Comparison of ENCODE assay signal across 8 cellular contexts in the genomic region with DNA sequence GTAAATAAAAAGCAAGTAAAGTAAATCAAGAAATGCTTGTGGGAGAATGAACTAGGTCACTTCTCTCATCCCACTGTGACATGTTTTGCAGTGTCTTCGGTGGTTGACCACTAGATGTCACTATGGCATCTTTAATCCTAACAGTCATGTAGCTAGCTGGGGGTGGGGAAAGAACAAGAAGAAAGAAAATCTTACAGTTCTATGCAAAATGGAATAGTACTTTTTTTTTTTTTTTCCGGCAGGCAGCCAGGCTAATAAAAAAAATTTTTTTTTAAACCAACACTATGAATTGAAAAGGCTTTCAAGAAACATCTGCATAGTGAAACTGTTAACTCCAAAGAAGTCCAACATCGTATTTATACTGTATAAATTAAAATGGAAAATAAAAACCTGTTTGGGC. TPM values are rescaled to one million over a fixed set of nuclear protein-coding genes. Genes with fewer than 3 reads are reported as not detected.
DNase-seq lines count a peak whose midpoint lies in the region; ATAC-seq, FAIRE-seq and TF ChIP-seq lines count a peak whose summit lies in the region.

No MANE protein-coding gene starts in this region.

- no peak overlapping the region for H3K4me3 Mint-ChIP-seq in activated T-cell treated with anti-CD3 and anti-CD28 coated beads, Interleukin-2, amount 50 U/mL, for 4 hours
- no peak overlapping the region for H3K4me3 Mint-ChIP-seq in activated T-cell treated with anti-CD3 and anti-CD28 coated beads, Interleukin-2, amount 50 U/mL, for 24 hours
- H3K4me3 Mint-ChIP-seq in MCF 10A (ENCODE audit: unreplicated experiment), result no peak overlapping the region

- H2AFZ ChIP-seq in OCI-LY7 (ENCODE audit: low read length), result no peak overlapping the region

- no peaks in the 10 kb centered on the region for H3K79me2 ChIP-seq in OCI-LY7 (ENCODE audit: insufficient read depth, low read depth, low read length)

- H3K4me3 ChIP-seq in OCI-LY7 (ENCODE audit: low read depth, low read length, poor library complexity, severe bottlenecking) (no peak overlapping the region), iPS DF 6.9 (ENCODE audit: low read length) (no peak overlapping the region), small intestine (ENCODE audit: low read depth in 1 of 2, low read length in 2 of 2) (no peak overlapping the region)

- no peak overlapping the region for H3K27ac Mint-ChIP-seq in activated T-cell treated with anti-CD3 and anti-CD28 coated beads, Interleukin-2, amount 50 U/mL, for 24 hours
- H3K27ac Mint-ChIP-seq in MCF 10A (ENCODE audit: low read depth, unreplicated experiment), result no peak overlapping the region

- peaks cover 1% of the 10 kb centered on the region for H3K27me3 Mint-ChIP-seq in activated T-cell treated with anti-CD3 and anti-CD28 coated beads, Interleukin-2, amount 50 U/mL, for 4 hours (ENCODE audit: low read depth)
- H3K27me3 Mint-ChIP-seq in activated T-cell treated with anti-CD3 and anti-CD28 coated beads, Interleukin-2, amount 50 U/mL, for 24 hours, result no peaks in the 10 kb centered on the region
- no peaks in the 10 kb centered on the region for H3K27me3 Mint-ChIP-seq in MCF 10A (ENCODE audit: insufficient read depth, unreplicated experiment)

- H3K27me3 ChIP-seq in iPS DF 6.9 (ENCODE audit: control insufficient read depth, insufficient read depth, low read length) (no peaks in the 10 kb centered on the region), small intestine (ENCODE audit: control insufficient read depth in 2 of 2, insufficient read depth in 2 of 2, low read length in 2 of 2) (no peaks in the 10 kb centered on the region)

- no TSS peak for BruUV-seq in OCI-LY7 (replicated peaks; lab: Mats Ljungman, UMichigan)
- no TSS peak for BruUV-seq in MCF 10A (replicated peaks; lab: Mats Ljungman, UMichigan)

- H3K9me3 ChIP-seq in OCI-LY7 (ENCODE audit: low read length), result no peaks in the 10 kb centered on the region
- no peaks in the 10 kb centered on the region for H3K9me3 ChIP-seq in iPS DF 6.9 (ENCODE audit: control insufficient read depth, insufficient read depth, low read length)
- H3K9me3 ChIP-seq in small intestine (ENCODE audit: control insufficient read depth, low read depth), result no peaks in the 10 kb centered on the region

- no peaks in the 10 kb centered on the region for H3K36me3 Mint-ChIP-seq in activated T-cell treated with anti-CD3 and anti-CD28 coated beads, Interleukin-2, amount 50 U/mL, for 4 hours (ENCODE audit: insufficient read depth)
- H3K36me3 Mint-ChIP-seq in activated T-cell treated with anti-CD3 and anti-CD28 coated beads, Interleukin-2, amount 50 U/mL, for 24 hours (ENCODE audit: low read depth), result no peaks in the 10 kb centered on the region
- no peaks in the 10 kb centered on the region for H3K36me3 Mint-ChIP-seq in MCF 10A (ENCODE audit: insufficient read depth, unreplicated experiment)

- no peak for DNase-seq in activated T-cell treated with anti-CD3 and anti-CD28 coated beads, Interleukin-2, amount 50 U/mL, for 4 hours
- no peak for DNase-seq in activated T-cell treated with anti-CD3 and anti-CD28 coated beads, Interleukin-2, amount 50 U/mL, for 24 hours
- DNase-seq in HT1080 (ENCODE audit: low read depth), result peak; percentile 64
- DNase-seq in OCI-LY7 (ENCODE audit: low spot score), result peak; percentile 76
- peak; percentile 81 for DNase-seq in MCF 10A (ENCODE audit: unreplicated experiment)
- peak; percentile 41 for DNase-seq in iPS DF 6.9 (ENCODE audit: low read depth, low spot score)
- peak; percentile 75 for DNase-seq in small intestine

- H3K9me3 Mint-ChIP-seq in activated T-cell treated with anti-CD3 and anti-CD28 coated beads, Interleukin-2, amount 50 U/mL, for 4 hours, result no peaks in the 10 kb centered on the region
- no peaks in the 10 kb centered on the region for H3K9me3 Mint-ChIP-seq in activated T-cell treated with anti-CD3 and anti-CD28 coated beads, Interleukin-2, amount 50 U/mL, for 24 hours
- H3K9me3 Mint-ChIP-seq in MCF 10A (ENCODE audit: unreplicated experiment), result no peaks in the 10 kb centered on the region

- no peaks in the 10 kb centered on the region for H3K9me2 ChIP-seq in OCI-LY7 (ENCODE audit: insufficient read depth, low read length)

- peak; percentile 73 to 80 for ATAC-seq in activated T-cell treated with anti-CD3 and anti-CD28 coated beads, Interleukin-2, amount 50 U/mL, for 4 hours
- peak; percentile 84 for ATAC-seq in GM21526 (IDR thresholded peaks at IDR 0.05; ENCODE audit: low FRiP score, unreplicated experiment)

- peak; percentile 62 for FAIRE-seq in small intestine (lab: Jason Lieb, UNC)

- no peaks in the 10 kb centered on the region for H4K20me1 ChIP-seq in OCI-LY7 (ENCODE audit: insufficient read depth, low read length)

- POLR2A ChIA-PET in OCI-LY7 (lab: Charles Lee), result interaction anchor here (0.6 to 0.7 kb wide), 3 partner anchors 13 to 238 kb away, joined by 3 to 6 read pairs (median 4); no protein-coding TSS in a partner anchor
- POLR2A ChIA-PET in MCF 10A (lab: Yijun Ruan, JAX), result interaction anchor here (1.8 kb wide), 1 partner anchor 148 kb away, joined by 8 read pairs; no protein-coding TSS in a partner anchor

- H3K4me2 ChIP-seq in OCI-LY7 (ENCODE audit: low read length), result no peak overlapping the region

- CTCF ChIA-PET in OCI-LY7 (lab: Charles Lee; ENCODE audit: unreplicated experiment), result no interaction called here
- CTCF ChIA-PET in MCF 10A (lab: Yijun Ruan, JAX), result interaction anchor here (0.6 to 1.3 kb wide), 12 partner anchors 11 to 466 kb away, joined by 3 to 5 read pairs (median 3); no protein-coding TSS in a partner anchor

- WGBS in iPS DF 6.9 (ENCODE audit: insufficient coverage, insufficient read length), result no CpG with 5 or more reads among the region's 3 CpGs
- WGBS in small intestine, 3 donors, result 18 to 23% (median 22%) methylated on average over 3 of the region's 3 CpGs

- H3K36me3 ChIP-seq in OCI-LY7 (ENCODE audit: insufficient read depth, low read length) (no peaks in the 10 kb centered on the region), iPS DF 6.9 (ENCODE audit: control insufficient read depth, insufficient read depth, low read length) (no peaks in the 10 kb centered on the region), small intestine (ENCODE audit: control insufficient read depth in 2 of 2, insufficient read depth in 2 of 2, low read length in 2 of 2) (no peaks in the 10 kb centered on the region)

- no peak overlapping the region for H3K27ac ChIP-seq in OCI-LY7 (ENCODE audit: low read depth, low read length, poor library complexity, severe bottlenecking)
- no peak overlapping the region for H3K27ac ChIP-seq in iPS DF 6.9 (ENCODE audit: low read length)
- no peak overlapping the region for H3K27ac ChIP-seq in small intestine (ENCODE audit: low read depth in 1 of 2, low read length in 1 of 2)

- TF ChIP-seq CTCF in OCI-LY7 (conservative IDR thresholded peaks at IDR 0.05; ENCODE audit: low read length) (peak; percentile 97), MCF 10A (IDR thresholded peaks at IDR 0.05; ENCODE audit: unreplicated experiment) (peak; percentile 72)

- peaks cover 3% of the 10 kb centered on the region for H3K4me1 Mint-ChIP-seq in activated T-cell treated with anti-CD3 and anti-CD28 coated beads, Interleukin-2, amount 50 U/mL, for 4 hours (ENCODE audit: low read depth)
- H3K4me1 Mint-ChIP-seq in activated T-cell treated with anti-CD3 and anti-CD28 coated beads, Interleukin-2, amount 50 U/mL, for 24 hours (ENCODE audit: low read depth), result peaks cover 8% of the 10 kb centered on the region
- no peaks in the 10 kb centered on the region for H3K4me1 Mint-ChIP-seq in MCF 10A (ENCODE audit: insufficient read depth, unreplicated experiment)

- intact Hi-C loops in OCI-LY7 (cut with micrococcal nuclease; ENCODE audit: unreplicated experiment), result loop anchor here (1.0 to 10.0 kb wide), 5 partner anchors 148 to 918 kb away; no protein-coding TSS in a partner anchor
- intact Hi-C loops in MCF 10A (cut with micrococcal nuclease), result loop anchor here (1.0 to 10.0 kb wide), 7 partner anchors 148 to 1428 kb away; a partner anchor contains a TSS

- H3K4me1 ChIP-seq in OCI-LY7 (ENCODE audit: insufficient read depth, low read length, poor library complexity, severe bottlenecking) (no peaks in the 10 kb centered on the region), iPS DF 6.9 (ENCODE audit: control insufficient read depth, insufficient read depth, low read length) (no peaks in the 10 kb centered on the region), small intestine (ENCODE audit: control insufficient read depth in 2 of 2, insufficient read depth in 1 of 2, low read depth in 1 of 2, low read length in 1 of 2) (peaks cover 0 to 5% of the 10 kb centered on the region in 2 donors)

RNA-seq across cellular contexts. Expression of a gene that starts 38.3 kb away (rescaled TPM):
- total RNA-seq in activated T-cell treated with anti-CD3 and anti-CD28 coated beads, Interleukin-2, amount 50 U/mL, for 4 hours, result 10 to 100 TPM in 2 of 3 donors, 1 to 10 TPM in 1; 9.6 to 15.0 (median 12.7) TPM
- 103 and 104 TPM in 2 replicates for total RNA-seq in HT1080 (2014; rRNA removed; shearing (Covaris generic))
- 123 and 136 TPM in 2 replicates for polyA plus RNA-seq in HT1080 (2015; cell fraction: cytosol; rRNA removed)
- polyA plus RNA-seq in HT1080 (2015; cell fraction: nucleus; rRNA removed), result 255 and 319 TPM in 2 replicates
- 145 and 156 TPM in 2 replicates for total RNA-seq in OCI-LY7 (2014; rRNA removed; shearing (Covaris generic))
- 155 and 164 TPM in 2 replicates for total RNA-seq in OCI-LY7 (2022)
- total RNA-seq in MCF 10A (2022), result 37.4 and 48.8 TPM in 2 replicates
- polyA plus RNA-seq in small intestine, result 10 to 100 TPM in 1 of 3 donors, 1 to 10 TPM in 2; 2.7 to 31.3 (median 6.3) TPM

Comparison
In these comparisons a context has a peak if more than half of its experiments do, and no peak if none do; other contexts are left out.
1. DNase-seq: peak in HT1080 (single experiment), OCI-LY7 (single experiment), MCF 10A (single experiment), iPS DF 6.9 (single experiment) and small intestine (single experiment); none in activated T-cell treated with anti-CD3 and anti-CD28 coated beads, Interleukin-2, amount 50 U/mL, for 4 hours (single experiment) and activated T-cell treated with anti-CD3 and anti-CD28 coated beads, Interleukin-2, amount 50 U/mL, for 24 hours (single experiment).